ENCODE assay signal across 5 cellular contexts in genomic region chr14:67408122-67408801, GRCh38. TPM values are rescaled to one million over a fixed set of nuclear protein-coding genes. Genes with fewer than 3 reads are reported as not detected.
"Had no signal": no experiment of that assay in that cellular context is flagged by ENCODE, and none has a peak within 500 bp of the region (broad histone marks: within the 10 kb centered on the region; RNA-seq: fewer than 3 reads in every experiment).

No MANE protein-coding gene starts in this region.

RNA-seq across cellular contexts. Expression of gene PLEK2, which starts 3.7 kb away (rescaled TPM):
- total RNA-seq: left ventricle myocardium inferior; myocyte; natural killer cell treated with Interleukin-12 subunit alpha and Interleukin-12 subunit beta and Interleukin-15 and Interleukin-18, amount 100 ng/mL, for 72 hours had no signal
- polyA plus RNA-seq: immature natural killer cell, neural cell had no signal
